In genomic region chr15:41972341-41973237, GRCh38 we compare ENCODE assay signal across 1 cellular context.
TF ChIP-seq lines count a peak whose summit lies in the region.

Gene EHD4, minus strand, starts transcription at chr15:41972557. Its CDS starts 63 bp downstream, at chr15:41972494.

TF ChIP-seq in HCT116, 20 proteins besides CTCF, POLR2A, EP300 and RAD21 (continued from another document):
- no peak for TF ChIP-seq JUND (IDR thresholded peaks at IDR 0.05)
- no peak; the same call in 1 of the 2 replicates for TF ChIP-seq ZFX (IDR thresholded peaks at IDR 0.05)
- TF ChIP-seq SIN3A (IDR thresholded peaks at IDR 0.05; ENCODE audit: low read depth), result peak; percentile 86; the same call in 1 of the 2 replicates
- peak; percentile 94 for TF ChIP-seq SP1 (IDR thresholded peaks at IDR 0.05; ENCODE audit: low read depth)
- no peak for TF ChIP-seq TCF7L2 (IDR thresholded peaks at IDR 0.05; ENCODE audit: borderline replicate concordance, extremely low read depth, insufficient read depth, insufficient read length)
TF ChIP-seq in HCT116: peak in this region for 6.
